9 cellular contexts compared by ENCODE assay signal in genomic region chr9:115944166-115944948, GRCh38.
A peak's percentile ranks its signal among the peaks of the same experiment; 100 is the strongest.
DNase-seq lines count a peak whose midpoint lies in the region; ATAC-seq and TF ChIP-seq lines count a peak whose summit lies in the region.
"Had no signal": no experiment of that assay in that cellular context is flagged by ENCODE, and none has a peak within 500 bp of the region (broad histone marks: within the 10 kb centered on the region; RNA-seq: fewer than 3 reads in every experiment).

No MANE protein-coding gene starts in this region.

- TF ChIP-seq CTCF in SK-N-SH (IDR thresholded peaks at IDR 0.05) (no peak), cardiac muscle cell (IDR thresholded peaks at IDR 0.05; ENCODE audit: low read depth, low read length) (no peak)

- TF ChIP-seq RAD21 in SK-N-SH (IDR thresholded peaks at IDR 0.05; ENCODE audit: low read length), result no peak

- H3K36me3 ChIP-seq in SK-N-SH (replicated peaks in 1 of 2; ENCODE audit: control insufficient read depth in 1 of 2, insufficient read depth in 2 of 2, low read length in 1 of 2), result no peaks in the 10 kb centered on the region
- H3K36me3 ChIP-seq in cardiac muscle cell, result no peaks in the 10 kb centered on the region
- no peaks in the 10 kb centered on the region for H3K36me3 ChIP-seq in rectal smooth muscle tissue (ENCODE audit: control insufficient read depth, insufficient read depth, low read length)

- CTCF ChIA-PET in SK-N-SH (lab: Yijun Ruan, JAX), result interaction anchor here (1.3 kb wide), 2 partner anchors 9 to 350 kb away, joined by 3 read pairs; no protein-coding TSS in a partner anchor

- peaks cover 33% of the 10 kb centered on the region for H3F3A ChIP-seq in SK-N-SH (replicated peaks; ENCODE audit: insufficient read depth)

- H3K4me1 ChIP-seq in SK-N-SH (ENCODE audit: control insufficient read depth in 1 of 2, insufficient read depth in 2 of 2, low read depth in 1 of 2, low read length in 1 of 2) (peaks cover 6 to 18% of the 10 kb centered on the region in 2 experiments; a peak in 3 of 4 replicates), cardiac muscle cell (ENCODE audit: low read depth) (peaks cover 12% of the 10 kb centered on the region), rectal smooth muscle tissue (ENCODE audit: control insufficient read depth, insufficient read depth, low read length) (no peaks in the 10 kb centered on the region)

- H3K9me2 ChIP-seq in SK-N-SH, result no peaks in the 10 kb centered on the region

- H3K27ac ChIP-seq in SK-N-SH (ENCODE audit: low read depth in 2 of 2, low read length in 1 of 2), result peak overlapping the region; percentile 95 to 98
- H3K27ac ChIP-seq in cardiac muscle cell, result no peak overlapping the region
- peak overlapping the region; percentile 42 for H3K27ac ChIP-seq in rectal smooth muscle tissue (ENCODE audit: low read depth, low read length)

- H3K9ac ChIP-seq in SK-N-SH (peak overlapping the region; percentile 66; the same call in 1 of the 2 replicates), rectal smooth muscle tissue (ENCODE audit: low read length) (no peak overlapping the region)

- POLR2A ChIA-PET in SK-N-SH (lab: Yijun Ruan, JAX), result no interaction called here

- TF ChIP-seq EP300 in SK-N-SH (IDR thresholded peaks at IDR 0.05; ENCODE audit: borderline replicate concordance in 1 of 2, low read depth in 1 of 2, low read length in 1 of 2), result peak; percentile 6 to 55; a peak in 2 of 4 replicates

- ATAC-seq in GM19395 (IDR thresholded peaks at IDR 0.05; ENCODE audit: unreplicated experiment), result no peak

- no peak overlapping the region for H3K4me2 ChIP-seq in SK-N-SH

- no peaks in the 10 kb centered on the region for H3K9me3 ChIP-seq in SK-N-SH
- H3K9me3 ChIP-seq in cardiac muscle cell (ENCODE audit: low read depth), result no peaks in the 10 kb centered on the region

- H3K4me3 ChIP-seq in SK-N-SH (ENCODE audit: low read depth in 2 of 2, low read length in 1 of 2) (no peak overlapping the region; a peak in 1 of 4 replicates), cardiac muscle cell (no peak overlapping the region), rectal smooth muscle tissue (ENCODE audit: low read length) (no peak overlapping the region)

- 45% methylated on average over 10 of the region's 10 CpGs for WGBS in SK-N-SH (ENCODE audit: low lambda C conversion rate)

- peak; percentile 100 for DNase-seq in GM04503 (ENCODE audit: low read depth)
- no peak for DNase-seq in SK-N-SH
- DNase-seq in cardiac muscle cell (ENCODE audit: low read depth in 1 of 2, low spot score in 1 of 2), result peak; percentile 2 to 100
- DNase-seq in activated CD4-positive, alpha-beta T cell treated with anti-CD3 and anti-CD28 coated beads, Interleukin-2, amount 50 U/mL, for 48 hours, result no peak
- no peak for DNase-seq in NCI-H774 (lab: John Stamatoyannopoulos, UW)
- no peak for DNase-seq in SW480 (ENCODE audit: low spot score)
- DNase-seq: stimulated activated CD4-positive, alpha-beta T cell treated with anti-CD3 and anti-CD28 coated beads, Interleukin-2, amount 100 ng/mL, for 48 hours had no signal

- H4K20me1 ChIP-seq in SK-N-SH (ENCODE audit: insufficient read depth), result no peaks in the 10 kb centered on the region

- H2AFZ ChIP-seq in SK-N-SH (ENCODE audit: low read depth), result no peak overlapping the region

- H3K27me3 ChIP-seq in SK-N-SH (ENCODE audit: insufficient read depth) (no peaks in the 10 kb centered on the region), cardiac muscle cell (no peaks in the 10 kb centered on the region), rectal smooth muscle tissue (ENCODE audit: control insufficient read depth, insufficient read depth, low read length) (no peaks in the 10 kb centered on the region)

- no peaks in the 10 kb centered on the region for H3K79me2 ChIP-seq in SK-N-SH (ENCODE audit: insufficient read depth)

TF ChIP-seq in SK-N-SH, 30 proteins besides CTCF, POLR2A, EP300 and RAD21:
- no peak for TF ChIP-seq GABPA (IDR thresholded peaks at IDR 0.05; ENCODE audit: low read depth)
- TF ChIP-seq TCF12 (IDR thresholded peaks at IDR 0.05), result peak; percentile 72
- no peak for TF ChIP-seq MEF2A (IDR thresholded peaks at IDR 0.05; ENCODE audit: borderline replicate concordance, low read depth)
- TF ChIP-seq FOSL2 (IDR thresholded peaks at IDR 0.05; ENCODE audit: borderline replicate concordance, low read depth), result 0 out of 2 replicates have a peak, but pooled peaks have one; percentile 6
- no peak for TF ChIP-seq RXRA (IDR thresholded peaks at IDR 0.05; ENCODE audit: borderline replicate concordance, low read depth)
- peak; percentile 33 for TF ChIP-seq POLR2AphosphoS5 (IDR thresholded peaks at IDR 0.05; ENCODE audit: low read depth, low read length)
- peak; percentile 35; the same call in 1 of the 2 replicates for TF ChIP-seq GATA2 (CRISPR knock-in tag; IDR thresholded peaks at IDR 0.05)
- TF ChIP-seq CHD2 (IDR thresholded peaks at IDR 0.05; ENCODE audit: low read length, partially characterized antibody), result no peak
- peak; percentile 39 for TF ChIP-seq JUND (IDR thresholded peaks at IDR 0.05)
- TF ChIP-seq, protein P1, sequence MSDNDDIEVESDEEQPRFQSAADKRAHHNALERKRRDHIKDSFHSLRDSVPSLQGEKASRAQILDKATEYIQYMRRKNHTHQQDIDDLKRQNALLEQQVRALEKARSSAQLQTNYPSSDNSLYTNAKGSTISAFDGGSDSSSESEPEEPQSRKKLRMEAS (IDR thresholded peaks at IDR 0.05; ENCODE audit: low read depth), result peak; percentile 76
- 0 out of 2 replicates have a peak, but pooled peaks have one; percentile 32 for TF ChIP-seq ZBTB33 (IDR thresholded peaks at IDR 0.05; ENCODE audit: borderline replicate concordance, low read depth)
- no peak for TF ChIP-seq FOXJ3 (CRISPR knock-in tag; IDR thresholded peaks at IDR 0.05)
- TF ChIP-seq TAF1 (IDR thresholded peaks at IDR 0.05; ENCODE audit: borderline replicate concordance, low read depth, low read length), result peak; percentile 36; the same call in 1 of the 2 replicates
- no peak for TF ChIP-seq EZH2phosphoT487 (IDR thresholded peaks at IDR 0.05; ENCODE audit: borderline replicate concordance, low read depth)
- TF ChIP-seq RFX5 (IDR thresholded peaks at IDR 0.05; ENCODE audit: low read length), result no peak
- TF ChIP-seq SIN3A (IDR thresholded peaks at IDR 0.05; ENCODE audit: borderline replicate concordance, low read depth, low read length), result peak; percentile 35; the same call in 1 of the 2 replicates
- TF ChIP-seq MXI1 (IDR thresholded peaks at IDR 0.05; ENCODE audit: low read depth, low read length), result no peak
- TF ChIP-seq ELF1 (IDR thresholded peaks at IDR 0.05), result no peak
- no peak for TF ChIP-seq IRF3 (IDR thresholded peaks at IDR 0.05; ENCODE audit: low read depth, low read length)
- peak; percentile 50; the same call in 1 of the 2 replicates for TF ChIP-seq NFIC (IDR thresholded peaks at IDR 0.05; ENCODE audit: borderline replicate concordance)
- TF ChIP-seq SMC3 (IDR thresholded peaks at IDR 0.05; ENCODE audit: low read depth, low read length), result 0 out of 2 replicates have a peak, but pooled peaks have one; percentile 3
- TF ChIP-seq FOXM1 (IDR thresholded peaks at IDR 0.05; ENCODE audit: low read depth), result no peak
- no peak for TF ChIP-seq RCOR1 (IDR thresholded peaks at IDR 0.05; ENCODE audit: low read length)
- 0 out of 2 replicates have a peak, but pooled peaks have one; percentile 72 for TF ChIP-seq TEAD4 (IDR thresholded peaks at IDR 0.05; ENCODE audit: borderline replicate concordance, insufficient read depth)
- TF ChIP-seq, protein P2, sequence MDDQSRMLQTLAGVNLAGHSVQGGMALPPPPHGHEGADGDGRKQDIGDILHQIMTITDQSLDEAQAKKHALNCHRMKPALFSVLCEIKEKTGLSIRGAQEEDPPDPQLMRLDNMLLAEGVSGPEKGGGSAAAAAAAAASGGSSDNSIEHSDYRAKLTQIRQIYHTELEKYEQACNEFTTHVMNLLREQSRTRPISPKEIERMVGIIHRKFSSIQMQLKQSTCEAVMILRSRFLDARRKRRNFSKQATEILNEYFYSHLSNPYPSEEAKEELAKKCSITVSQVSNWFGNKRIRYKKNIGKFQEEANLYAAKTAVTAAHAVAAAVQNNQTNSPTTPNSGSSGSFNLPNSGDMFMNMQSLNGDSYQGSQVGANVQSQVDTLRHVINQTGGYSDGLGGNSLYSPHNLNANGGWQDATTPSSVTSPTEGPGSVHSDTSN (IDR thresholded peaks at IDR 0.05), result peak; percentile 45; the same call in 1 of the 2 replicates
TF ChIP-seq in SK-N-SH: peak in this region for 13.

Comparison
In these comparisons a context has a peak if more than half of its experiments do, and no peak if none do; other contexts are left out.
1. DNase-seq: peak in GM04503 (single experiment) and cardiac muscle cell (2 of 2); none in SK-N-SH (single experiment), activated CD4-positive, alpha-beta T cell treated with anti-CD3 and anti-CD28 coated beads, Interleukin-2, amount 50 U/mL, for 48 hours (0 of 2), NCI-H774 (single experiment) and SW480 (single experiment).